ENCODE assay signal across 1 cellular context in the genomic region with DNA sequence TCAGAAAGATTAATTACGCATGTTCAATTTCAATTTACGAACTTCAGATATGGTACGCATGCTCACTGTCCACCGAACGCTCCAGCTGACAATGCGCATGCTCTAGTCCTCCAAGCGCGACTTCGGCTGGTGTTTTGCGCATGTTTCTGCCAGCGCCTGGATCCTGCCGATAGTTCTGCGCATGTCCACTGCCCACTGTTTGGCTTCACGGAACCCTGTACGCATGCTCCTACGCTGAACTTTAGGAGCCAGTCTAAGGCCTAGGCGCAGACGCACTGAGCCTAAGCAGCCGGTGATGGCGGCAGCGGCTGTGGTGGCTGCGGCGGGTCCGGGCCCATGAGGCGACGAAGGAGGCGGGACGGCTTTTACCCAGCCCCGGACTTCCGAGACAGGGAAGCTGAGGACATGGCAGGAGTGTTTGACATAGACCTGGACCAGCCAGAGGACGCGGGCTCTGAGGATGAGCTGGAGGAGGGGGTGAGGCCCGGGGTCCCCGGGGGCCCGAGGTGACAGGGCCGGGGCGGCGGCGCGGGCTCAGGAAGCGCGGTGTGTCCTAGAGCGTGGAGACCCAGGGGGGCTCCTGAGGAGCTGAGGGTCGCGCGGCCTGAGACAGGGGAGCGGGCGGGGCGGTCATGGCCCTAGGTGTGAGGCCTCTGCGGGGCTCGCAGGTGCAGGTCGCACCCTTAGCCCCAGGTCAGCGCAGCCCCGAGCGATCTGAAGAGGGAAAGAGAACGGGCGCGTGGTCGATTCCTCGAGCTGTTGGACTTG.
TF ChIP-seq lines count a peak whose summit lies in the region.

RPS6KB1 (plus strand) TSS at position 273 of the 768 bp plus-strand sequence; CDS start at position 337, 64 bp downstream.
TUBD1 (minus strand) TSS at position 95 of the 768 bp plus-strand sequence. CDS start 1,941 bp downstream, outside the sequence.

TF ChIP-seq in K562, 482 proteins besides CTCF, POLR2A, EP300 and RAD21 (continued from another document and continues in another):
- TF ChIP-seq MGA (IDR thresholded peaks at IDR 0.05) (peak; percentile 62), ETV6 (IDR thresholded peaks at IDR 0.05; ENCODE audit: borderline replicate concordance in 1 of 2, low read depth in 2 of 2, low read length in 1 of 2) (no peak), ETV6 (CRISPR knock-in tag; IDR thresholded peaks at IDR 0.05; ENCODE audit: borderline replicate concordance) (0 out of 2 replicates have a peak, but pooled peaks have one; percentile 68), MAZ (CRISPR knock-in tag; conservative IDR thresholded peaks at IDR 0.05 in 1 of 2, IDR thresholded peaks at IDR 0.05 in 1 of 2) (peak in 1 of 2 experiments; percentile 58; a peak in 2 of 4 replicates), FOXA3 (CRISPR knock-in tag; conservative IDR thresholded peaks at IDR 0.05 in 1 of 2, IDR thresholded peaks at IDR 0.05 in 1 of 2) (0 out of 4 replicates have a peak, but pooled peaks of 1 of the 2 experiments have one; percentile 72), ZNF79 (CRISPR knock-in tag; IDR thresholded peaks at IDR 0.05; ENCODE audit: low read depth) (no peak), ZNF584 (CRISPR knock-in tag; IDR thresholded peaks at IDR 0.05; ENCODE audit: low read depth) (no peak), NONO (IDR thresholded peaks at IDR 0.05; ENCODE audit: low read depth in 2 of 2, low read length in 1 of 2) (peak in 1 of 2 experiments; percentile 57; a peak in 2 of 4 replicates), CCNT2 (IDR thresholded peaks at IDR 0.05; ENCODE audit: borderline replicate concordance, extremely low read depth, insufficient read length, low read depth, low read length) (no peak), ZNF785 (CRISPR knock-in tag; IDR thresholded peaks at IDR 0.05) (no peak), ESRRA (IDR thresholded peaks at IDR 0.05; ENCODE audit: borderline replicate concordance, low read depth) (no peak), CBX5 (IDR thresholded peaks at IDR 0.05; ENCODE audit: borderline replicate concordance, low read depth) (no peak), SMARCC2 (IDR thresholded peaks at IDR 0.05; ENCODE audit: low read depth) (no peak), ASH1L (IDR thresholded peaks at IDR 0.05; ENCODE audit: borderline replicate concordance, low read depth, partially characterized antibody) (no peak), BRD9 (IDR thresholded peaks at IDR 0.05; ENCODE audit: low read depth, partially characterized antibody) (no peak), ZNF407 (IDR thresholded peaks at IDR 0.05; ENCODE audit: low read depth) (no peak), CAMTA2 (CRISPR knock-in tag; conservative IDR thresholded peaks at IDR 0.05) (no peak), MYBL2 (IDR thresholded peaks at IDR 0.05; ENCODE audit: low read depth) (no peak), MYBL2 (CRISPR knock-in tag; IDR thresholded peaks at IDR 0.05; ENCODE audit: borderline replicate concordance) (no peak), BCOR (IDR thresholded peaks at IDR 0.05) (no peak), FOS (IDR thresholded peaks at IDR 0.05; ENCODE audit: extremely low read depth, insufficient read length) (no peak), ZFP91 (CRISPR knock-in tag; IDR thresholded peaks at IDR 0.05) (no peak), SAFB (IDR thresholded peaks at IDR 0.05; ENCODE audit: borderline replicate concordance, low read depth, low read length) (no peak), ZZZ3 (IDR thresholded peaks at IDR 0.05) (no peak), TAF15 (IDR thresholded peaks at IDR 0.05; ENCODE audit: low read depth, low read length) (no peak), PATZ1 (CRISPR knock-in tag; IDR thresholded peaks at IDR 0.05; ENCODE audit: borderline replicate concordance) (no peak), BDP1 (IDR thresholded peaks at IDR 0.05; ENCODE audit: insufficient read depth, insufficient read length) (no peak), CEBPG (CRISPR knock-in tag; IDR thresholded peaks at IDR 0.05) (no peak), CEBPG (tag; conservative IDR thresholded peaks at IDR 0.05 in 1 of 2, IDR thresholded peaks at IDR 0.05 in 1 of 2) (no peak)
